Comparison of ENCODE assay signal across 32 cellular contexts in the genomic region with DNA sequence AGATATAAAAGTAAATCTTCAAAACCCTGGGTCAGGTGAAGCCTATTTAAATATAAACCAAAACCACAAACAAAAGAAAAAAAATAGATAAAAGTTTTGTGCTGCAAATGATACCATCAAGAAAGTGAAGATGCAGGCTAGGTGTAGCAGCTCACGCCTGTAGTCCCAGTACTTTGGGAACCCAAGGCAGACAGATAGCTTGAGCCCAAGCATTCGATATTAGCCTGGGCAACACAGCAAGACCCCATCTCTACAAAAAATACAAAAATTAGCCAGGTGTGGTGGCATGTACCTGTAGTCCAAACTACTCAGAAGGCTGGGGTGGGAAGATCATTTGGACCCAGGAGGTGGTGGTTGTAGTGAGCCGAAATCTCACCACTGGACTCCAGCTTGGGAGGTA.
"Had no signal": no experiment of that assay in that cellular context is flagged by ENCODE, and none has a peak within 500 bp of the region (broad histone marks: within the 10 kb centered on the region; RNA-seq: fewer than 3 reads in every experiment).

No MANE protein-coding gene starts in this region.

- H3K36me3 ChIP-seq: MG63 had no signal

- DNase-seq: Karpas-422, Kasumi-1, MG63, MM.1S, MV-4-11, NCI-H1048, NCI-H1092, NCI-H1092 treated with DMSO at 0.1 percent for 48 hours, NCI-H1105, NCI-H1105 treated with DMSO at 0.1 percent for 48 hours, NCI-H1417, NCI-H1417 treated with DMSO at 0.1 percent for 48 hours, NCI-H1436, NCI-H1436 treated with DMSO at 0.1 percent for 48 hours, NCI-H146, NCI-H1694, NCI-H1694 treated with DMSO at 0.1 percent for 48 hours, NCI-H187, NCI-H187 treated with DMSO at 0.1 percent for 48 hours, NCI-H1930, NCI-H2029, NCI-H2029 treated with DMSO at 0.1 percent for 48 hours, NCI-H2081, NCI-H2081 treated with DMSO at 0.1 percent for 48 hours, NCI-H2107, NCI-H2171, NCI-H2171 treated with DMSO at 0.1 percent for 48 hours, NCI-H226, NCI-H345, NCI-H446, NCI-H446 treated with DMSO at 0.1 percent for 48 hours, NCI-H510A had no signal

- H3K27me3 ChIP-seq: MG63 had no signal

- H3K4me3 ChIP-seq: MG63 had no signal

- H3K9me3 ChIP-seq: MG63 had no signal
